ENCODE assay signal across 13 cellular contexts in genomic region chr5:121366515-121366914, GRCh38.
A peak's percentile ranks its signal among the peaks of the same experiment; 100 is the strongest.
DNase-seq lines count a peak whose midpoint lies in the region; ATAC-seq and TF ChIP-seq lines count a peak whose summit lies in the region.
"Had no signal": no experiment of that assay in that cellular context is flagged by ENCODE, and none has a peak within 500 bp of the region (broad histone marks: within the 10 kb centered on the region; RNA-seq: fewer than 3 reads in every experiment).

No MANE protein-coding gene starts in this region.

- 37% methylated on average over 3 of the region's 3 CpGs for WGBS in SK-N-SH (ENCODE audit: low lambda C conversion rate)

- H3K4me3 ChIP-seq in SK-N-SH (ENCODE audit: low read depth in 2 of 2, low read length in 1 of 2), result no peak overlapping the region
- no peak overlapping the region for H3K4me3 ChIP-seq in fibroblast of mammary gland (ENCODE audit: control insufficient read depth, low read depth, low read length)

- TF ChIP-seq CTCF in SK-N-SH (IDR thresholded peaks at IDR 0.05), result no peak
- TF ChIP-seq CTCF in fibroblast of mammary gland (conservative IDR thresholded peaks at IDR 0.05; ENCODE audit: control insufficient read depth, insufficient read depth, low read depth, low read length), result no peak

- peak; percentile 48 for DNase-seq in A172 (ENCODE audit: low spot score)
- peak; percentile 21 for DNase-seq in GM04504 (ENCODE audit: low read depth)
- DNase-seq in SK-N-SH, result no peak
- peak; percentile 48 for DNase-seq in fibroblast of mammary gland (ENCODE audit: low read depth)
- no peak for DNase-seq in anterior cingulate cortex (lab: John Stamatoyannopoulos, UW)
- DNase-seq in activated CD4-positive, alpha-beta T cell treated with anti-CD3 and anti-CD28 coated beads for 4 hours, result no peak
- DNase-seq: activated B cell treated with CpG ODN at 0.5 μM for 24 hours; activated CD8-positive, alpha-beta memory T cell treated with anti-CD3 and anti-CD28 coated beads, Interleukin-2, amount 50 U/mL, for 48 hours; activated naive CD4-positive, alpha-beta T cell treated with anti-CD3 and anti-CD28 coated beads, Interleukin-2, amount 50 U/mL, for 16 hours; NCI-H1105; NCI-H2227 treated with DMSO at 0.1 percent for 48 hours had no signal

- ATAC-seq in GM19463 (IDR thresholded peaks at IDR 0.05; ENCODE audit: unreplicated experiment), result no peak
- ATAC-seq in HG02885 (IDR thresholded peaks at IDR 0.05; ENCODE audit: poor library complexity, unreplicated experiment), result no peak

- no peak overlapping the region for H3K9ac ChIP-seq in SK-N-SH

- no peak overlapping the region for H2AFZ ChIP-seq in SK-N-SH (ENCODE audit: low read depth)

- no peaks in the 10 kb centered on the region for H3K79me2 ChIP-seq in SK-N-SH (ENCODE audit: insufficient read depth)

- POLR2A ChIA-PET in SK-N-SH (lab: Yijun Ruan, JAX), result no interaction called here

- no peaks in the 10 kb centered on the region for H3K9me3 ChIP-seq in SK-N-SH

- H3F3A ChIP-seq in SK-N-SH (replicated peaks; ENCODE audit: insufficient read depth), result no peaks in the 10 kb centered on the region

- no peak for TF ChIP-seq RAD21 in SK-N-SH (IDR thresholded peaks at IDR 0.05; ENCODE audit: low read length)

- 0 out of 4 replicates have a peak overlapping the region, but pooled peaks of 1 of the 2 experiments have one; percentile 1 for H3K27ac ChIP-seq in SK-N-SH (ENCODE audit: low read depth in 2 of 2, low read length in 1 of 2)

- H3K9me2 ChIP-seq in SK-N-SH, result no peaks in the 10 kb centered on the region

- no peaks in the 10 kb centered on the region for H3K36me3 ChIP-seq in SK-N-SH (replicated peaks in 1 of 2; ENCODE audit: control insufficient read depth in 1 of 2, insufficient read depth in 2 of 2, low read length in 1 of 2)

- H3K27me3 ChIP-seq in SK-N-SH (ENCODE audit: insufficient read depth), result no peaks in the 10 kb centered on the region

- H4K20me1 ChIP-seq in SK-N-SH (ENCODE audit: insufficient read depth), result no peaks in the 10 kb centered on the region

- H3K4me1 ChIP-seq in SK-N-SH (ENCODE audit: control insufficient read depth in 1 of 2, insufficient read depth in 2 of 2, low read depth in 1 of 2, low read length in 1 of 2), result 0 out of 4 replicates have a peak, but pooled peaks cover 0 to 11% of the 10 kb centered on the region in 2 experiments

- no peak for TF ChIP-seq EP300 in SK-N-SH (IDR thresholded peaks at IDR 0.05; ENCODE audit: borderline replicate concordance in 1 of 2, low read depth in 1 of 2, low read length in 1 of 2)

- H3K4me2 ChIP-seq in SK-N-SH, result no peak overlapping the region

- CTCF ChIA-PET in SK-N-SH (lab: Yijun Ruan, JAX), result no interaction called here

TF ChIP-seq in SK-N-SH, 30 proteins besides CTCF, POLR2A, EP300 and RAD21:
- TF ChIP-seq USF1 (IDR thresholded peaks at IDR 0.05; ENCODE audit: borderline replicate concordance, low read depth) (no peak), FOXJ3 (CRISPR knock-in tag; IDR thresholded peaks at IDR 0.05) (no peak), JUND (IDR thresholded peaks at IDR 0.05) (peak; percentile 23; the same call in 1 of the 2 replicates), RFX5 (IDR thresholded peaks at IDR 0.05; ENCODE audit: low read length) (no peak), FOSL2 (IDR thresholded peaks at IDR 0.05; ENCODE audit: borderline replicate concordance, low read depth) (peak; percentile 51; the same call in 1 of the 2 replicates), TCF12 (IDR thresholded peaks at IDR 0.05) (no peak), EZH2phosphoT487 (IDR thresholded peaks at IDR 0.05; ENCODE audit: borderline replicate concordance, low read depth) (no peak), CHD2 (IDR thresholded peaks at IDR 0.05; ENCODE audit: low read length, partially characterized antibody) (no peak), GATA2 (CRISPR knock-in tag; IDR thresholded peaks at IDR 0.05) (no peak)
- TF ChIP-seq, protein P1, sequence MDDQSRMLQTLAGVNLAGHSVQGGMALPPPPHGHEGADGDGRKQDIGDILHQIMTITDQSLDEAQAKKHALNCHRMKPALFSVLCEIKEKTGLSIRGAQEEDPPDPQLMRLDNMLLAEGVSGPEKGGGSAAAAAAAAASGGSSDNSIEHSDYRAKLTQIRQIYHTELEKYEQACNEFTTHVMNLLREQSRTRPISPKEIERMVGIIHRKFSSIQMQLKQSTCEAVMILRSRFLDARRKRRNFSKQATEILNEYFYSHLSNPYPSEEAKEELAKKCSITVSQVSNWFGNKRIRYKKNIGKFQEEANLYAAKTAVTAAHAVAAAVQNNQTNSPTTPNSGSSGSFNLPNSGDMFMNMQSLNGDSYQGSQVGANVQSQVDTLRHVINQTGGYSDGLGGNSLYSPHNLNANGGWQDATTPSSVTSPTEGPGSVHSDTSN (IDR thresholded peaks at IDR 0.05), result peak; percentile 55; the same call in 1 of the 2 replicates
- TF ChIP-seq, protein P2, sequence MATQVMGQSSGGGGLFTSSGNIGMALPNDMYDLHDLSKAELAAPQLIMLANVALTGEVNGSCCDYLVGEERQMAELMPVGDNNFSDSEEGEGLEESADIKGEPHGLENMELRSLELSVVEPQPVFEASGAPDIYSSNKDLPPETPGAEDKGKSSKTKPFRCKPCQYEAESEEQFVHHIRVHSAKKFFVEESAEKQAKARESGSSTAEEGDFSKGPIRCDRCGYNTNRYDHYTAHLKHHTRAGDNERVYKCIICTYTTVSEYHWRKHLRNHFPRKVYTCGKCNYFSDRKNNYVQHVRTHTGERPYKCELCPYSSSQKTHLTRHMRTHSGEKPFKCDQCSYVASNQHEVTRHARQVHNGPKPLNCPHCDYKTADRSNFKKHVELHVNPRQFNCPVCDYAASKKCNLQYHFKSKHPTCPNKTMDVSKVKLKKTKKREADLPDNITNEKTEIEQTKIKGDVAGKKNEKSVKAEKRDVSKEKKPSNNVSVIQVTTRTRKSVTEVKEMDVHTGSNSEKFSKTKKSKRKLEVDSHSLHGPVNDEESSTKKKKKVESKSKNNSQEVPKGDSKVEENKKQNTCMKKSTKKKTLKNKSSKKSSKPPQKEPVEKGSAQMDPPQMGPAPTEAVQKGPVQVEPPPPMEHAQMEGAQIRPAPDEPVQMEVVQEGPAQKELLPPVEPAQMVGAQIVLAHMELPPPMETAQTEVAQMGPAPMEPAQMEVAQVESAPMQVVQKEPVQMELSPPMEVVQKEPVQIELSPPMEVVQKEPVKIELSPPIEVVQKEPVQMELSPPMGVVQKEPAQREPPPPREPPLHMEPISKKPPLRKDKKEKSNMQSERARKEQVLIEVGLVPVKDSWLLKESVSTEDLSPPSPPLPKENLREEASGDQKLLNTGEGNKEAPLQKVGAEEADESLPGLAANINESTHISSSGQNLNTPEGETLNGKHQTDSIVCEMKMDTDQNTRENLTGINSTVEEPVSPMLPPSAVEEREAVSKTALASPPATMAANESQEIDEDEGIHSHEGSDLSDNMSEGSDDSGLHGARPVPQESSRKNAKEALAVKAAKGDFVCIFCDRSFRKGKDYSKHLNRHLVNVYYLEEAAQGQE (IDR thresholded peaks at IDR 0.05; ENCODE audit: low read depth, low read length), result no peak

Comparison
In these comparisons a context has a peak if more than half of its experiments do, and no peak if none do; other contexts are left out.
1. DNase-seq: peak in A172 (single experiment), GM04504 (single experiment) and fibroblast of mammary gland (single experiment); none in SK-N-SH (single experiment), anterior cingulate cortex (0 of 58) and activated CD4-positive, alpha-beta T cell treated with anti-CD3 and anti-CD28 coated beads for 4 hours (0 of 2).